Comparison of ENCODE assay signal across 12 cellular contexts in genomic region chr20:62377615-62378085, GRCh38. TPM values are rescaled to one million over a fixed set of nuclear protein-coding genes. Genes with fewer than 3 reads are reported as not detected.
DNase-seq lines count a peak whose midpoint lies in the region; ATAC-seq, FAIRE-seq and TF ChIP-seq lines count a peak whose summit lies in the region.
"Had no signal": no experiment of that assay in that cellular context is flagged by ENCODE, and none has a peak within 500 bp of the region (broad histone marks: within the 10 kb centered on the region; RNA-seq: fewer than 3 reads in every experiment).

No MANE protein-coding gene starts in this region.

- H3K23ac ChIP-seq in H1 (ENCODE audit: insufficient read length): no peak overlapping the region

- H2BK20ac ChIP-seq in H1 (ENCODE audit: low read length): 0 out of 2 replicates have a peak overlapping the region, but pooled peaks have one; percentile 40

- H4K8ac ChIP-seq in H1 (ENCODE audit: extremely low read depth, insufficient read depth, low read length): no peak overlapping the region; the same call in 1 of the 2 replicates

- in situ Hi-C loops in transverse colon (cut with MboI; ENCODE audit: low pct_ligation_motif_present in 1 of 4, low pct_unique_long_range_greater_than_20kb in 1 of 4, low sequenced_read_pairs in 3 of 4): no loop called here

- peak overlapping the region; percentile 88; the same call in 1 of the 2 replicates for H2BK5ac ChIP-seq in H1 (ENCODE audit: low read depth, low read length)

- no peak overlapping the region for H2AFZ ChIP-seq in H1 (ENCODE audit: low read length)

- no peaks in the 10 kb centered on the region for H3K79me2 ChIP-seq in H1 (ENCODE audit: control insufficient read depth in 1 of 2, insufficient read depth in 2 of 2, low read length in 2 of 2)

- peak overlapping the region; percentile 38 for H3K18ac ChIP-seq in H1 (ENCODE audit: extremely low read depth, low read length)

- intact Hi-C loops in lower lobe of right lung (cut with DNase I) (no loop called here), transverse colon (cut with DNase I; ENCODE audit: low total_unique reads) (loop anchor here (2.0 to 5.0 kb wide), 2 partner anchors 35 to 75 kb away; partner anchors contain the start of gene ADRM1)

- peak; percentile 13 to 14 for ATAC-seq in lower lobe of right lung

- no peaks in the 10 kb centered on the region; the same call in 1 of the 2 replicates for H3K9me3 ChIP-seq in NT2/D1 (ENCODE audit: insufficient read depth, low read length)
- no peaks in the 10 kb centered on the region for H3K9me3 ChIP-seq in H1 (ENCODE audit: insufficient read depth in 2 of 2, low read depth in 1 of 2, low read length in 1 of 2)
- H3K9me3 ChIP-seq in lower lobe of right lung: no peaks in the 10 kb centered on the region
- no peaks in the 10 kb centered on the region for H3K9me3 ChIP-seq in transverse colon

- no peak for TF ChIP-seq CTCF in H1 (IDR thresholded peaks at IDR 0.05; ENCODE audit: control extremely low read depth in 1 of 3, insufficient read depth in 1 of 3, low read depth in 1 of 3, low read length in 3 of 3)
- TF ChIP-seq CTCF in lower lobe of right lung (IDR thresholded peaks at IDR 0.05): no peak
- no peak for TF ChIP-seq CTCF in transverse colon (IDR thresholded peaks at IDR 0.05)

- H3K36me3 ChIP-seq in NT2/D1 (ENCODE audit: insufficient read depth, insufficient read length, low read length) (peaks cover 19% of the 10 kb centered on the region), H1 (ENCODE audit: control insufficient read depth in 2 of 4, insufficient read depth in 4 of 4, low read length in 3 of 4) (peaks cover 0 to 5% (median 2%) of the 10 kb centered on the region in 4 experiments; a peak in 4 of 8 replicates), lower lobe of right lung (no peaks in the 10 kb centered on the region), transverse colon (no peaks in the 10 kb centered on the region)

- H3K4me2 ChIP-seq in H1 (ENCODE audit: insufficient read depth in 1 of 2, low read depth in 2 of 2, low read length in 2 of 2): no peak overlapping the region

- H3K27ac ChIP-seq in H1 (ENCODE audit: low read depth, low read length) (peak overlapping the region; percentile 31; the same call in 1 of the 2 replicates), lower lobe of right lung (peak overlapping the region; percentile 53), transverse colon (peak overlapping the region; percentile 26 to 88 (median 77))

- TF ChIP-seq POLR2A in H1 (IDR thresholded peaks at IDR 0.05; ENCODE audit: control extremely low read depth in 1 of 2, low read depth in 2 of 2, low read length in 2 of 2): no peak
- no peak for TF ChIP-seq POLR2A in transverse colon (IDR thresholded peaks at IDR 0.05)
- no peak for TF ChIP-seq POLR2A in GM12892 (IDR thresholded peaks at IDR 0.05; ENCODE audit: low read depth, low read length)

- peaks cover 0 to 8% of the 10 kb centered on the region in 2 experiments for H4K20me1 ChIP-seq in H1 (replicated peaks in 1 of 2; ENCODE audit: control insufficient read depth in 1 of 2, insufficient read depth in 2 of 2, low read length in 2 of 2)

- no peak overlapping the region for H3K4me3 ChIP-seq in NT2/D1 (ENCODE audit: insufficient read length, low read depth)
- H3K4me3 ChIP-seq in H1 (ENCODE audit: extremely low read depth in 1 of 4, insufficient read depth in 2 of 4, low read depth in 3 of 4, low read length in 4 of 4): no peak overlapping the region
- H3K4me3 ChIP-seq in lower lobe of right lung: no peak overlapping the region
- H3K4me3 ChIP-seq in transverse colon: no peak overlapping the region

- H4K91ac ChIP-seq in H1 (replicated peaks; ENCODE audit: insufficient read length, low read length): peak overlapping the region; percentile 73

- peaks cover 5% of the 10 kb centered on the region; the same call in 1 of the 2 replicates for H3K23me2 ChIP-seq in H1 (ENCODE audit: low read depth, low read length)

- H2AK5ac ChIP-seq in H1 (ENCODE audit: low read depth, low read length): peak overlapping the region; percentile 75; the same call in 1 of the 2 replicates

- TF ChIP-seq EP300 in H1 (IDR thresholded peaks at IDR 0.05; ENCODE audit: borderline replicate concordance in 1 of 2, low read depth in 2 of 2, low read length in 2 of 2): no peak
- no peak for TF ChIP-seq EP300 in transverse colon (IDR thresholded peaks at IDR 0.05; ENCODE audit: low read depth)

- FAIRE-seq in H1 (lab: Jason Lieb, UNC): no peak
- FAIRE-seq in GM12892 (lab: Jason Lieb, UNC): no peak

- H3K4me1 ChIP-seq in NT2/D1 (ENCODE audit: insufficient read depth, insufficient read length) (peaks cover 38% of the 10 kb centered on the region), H1 (replicated peaks in 1 of 4; ENCODE audit: control insufficient read depth in 3 of 4, insufficient read depth in 4 of 4, low read length in 3 of 4) (peaks cover 0 to 30% (median 28%) of the 10 kb centered on the region in 4 experiments; a peak in 6 of 7 replicates), lower lobe of right lung (peaks cover 58% of the 10 kb centered on the region), transverse colon (peaks cover 25 to 44% (median 34%) of the 10 kb centered on the region in 4 donors)

- no peaks in the 10 kb centered on the region for H3K79me1 ChIP-seq in H1 (ENCODE audit: low read depth, low read length)

- DNase-seq in NT2/D1 (ENCODE audit: low read depth, low spot score): no peak
- no peak for DNase-seq in H1 (ENCODE audit: low read depth in 1 of 2, low spot score in 2 of 2)
- DNase-seq in lower lobe of right lung: no peak
- no peak for DNase-seq in transverse colon
- no peak for DNase-seq in SIG-M5 treated with dmso at 0.1 percent for 504 hours (lab: John Stamatoyannopoulos, UW; ENCODE audit: unreplicated experiment)
- no peak for DNase-seq in GM12892 (ENCODE audit: insufficient read length)
- DNase-seq in cerebellar cortex (ENCODE audit: low spot score): no peak
- DNase-seq: activated T-cell treated with anti-CD3 and anti-CD28 coated beads, Interleukin-2, amount 50 U/mL, for 1 hour; KG1; SHP77 treated with DMSO at 0.1 percent for 48 hours; stimulated activated CD8-positive, alpha-beta memory T cell treated with anti-CD3 and anti-CD28 coated beads, Interleukin-4, amount 100 ng/mL, for 48 hours had no signal

- H2BK120ac ChIP-seq in H1 (replicated peaks; ENCODE audit: low read depth, low read length): peak overlapping the region; percentile 95

- no peaks in the 10 kb centered on the region for H3K27me3 ChIP-seq in NT2/D1 (ENCODE audit: insufficient read depth, insufficient read length)
- no peaks in the 10 kb centered on the region for H3K27me3 ChIP-seq in H1 (replicated peaks in 1 of 4; ENCODE audit: control insufficient read depth in 3 of 4, extremely low read depth in 1 of 4, insufficient read depth in 3 of 4, low read length in 3 of 4)
- H3K27me3 ChIP-seq in lower lobe of right lung (ENCODE audit: low read depth): no peaks in the 10 kb centered on the region
- H3K27me3 ChIP-seq in transverse colon: peaks cover 1% of the 10 kb centered on the region

- H3K9ac ChIP-seq in NT2/D1 (ENCODE audit: insufficient read length, low read depth) (peak overlapping the region; percentile 36), H1 (replicated peaks in 1 of 4; ENCODE audit: extremely low read depth in 1 of 4, low read depth in 3 of 4, low read length in 3 of 4) (no peak overlapping the region)

- H2BK12ac ChIP-seq in H1 (ENCODE audit: low read depth, low read length): peak overlapping the region; percentile 90; the same call in 1 of the 2 replicates

- H2BK15ac ChIP-seq in H1 (ENCODE audit: low read length): peak overlapping the region; percentile 19; the same call in 1 of the 2 replicates

- POLR2A ChIA-PET in H1 (lab: Charles Lee; ENCODE audit: partially characterized antibody): interaction anchor here (0.8 to 10.7 kb wide), 9 partner anchors 9 to 81 kb away, joined by 3 to 213 read pairs (median 4); partner anchors contain the start of genes LAMA5 and RPS21

- H3K56ac ChIP-seq in H1 (replicated peaks; ENCODE audit: insufficient read length, low read depth, low read length): no peak overlapping the region

- 89% methylated on average over 12 of the region's 14 CpGs; no CpG with 5 or more reads in 1 of the 2 experiments for WGBS in H1 (ENCODE audit: extremely low coverage in 1 of 2, insufficient coverage in 1 of 2, insufficient read length in 1 of 2, insufficient replicate concordance in 2 of 2, low coverage in 1 of 2, low lambda C conversion rate in 2 of 2, missing lambda C conversion rate in 1 of 2), 2 experiments
- 56% methylated on average over 14 of the region's 14 CpGs; no CpG with 5 or more reads in 1 of the 2 donors for WGBS in transverse colon (ENCODE audit: low coverage in 1 of 2), 2 donors

- TF ChIP-seq RAD21 in H1 (IDR thresholded peaks at IDR 0.05 in 1 of 2, conservative IDR thresholded peaks at IDR 0.05 in 1 of 2; ENCODE audit: low read depth in 2 of 2, low read length in 2 of 2): no peak

- peak overlapping the region; percentile 18 for H3K14ac ChIP-seq in H1 (ENCODE audit: insufficient read length)

- peak overlapping the region; percentile 22 for H4K5ac ChIP-seq in H1 (ENCODE audit: insufficient read length, low read depth, low read length)

- no peak overlapping the region for H3K4ac ChIP-seq in H1 (replicated peaks; ENCODE audit: insufficient read length, low read depth, low read length)

- CTCF ChIA-PET in H1 (lab: Charles Lee; ENCODE audit: partially characterized antibody): interaction anchor here (0.9 to 14.1 kb wide), 6 partner anchors 9 to 286 kb away, joined by 3 to 212 read pairs (median 5); partner anchors contain the start of genes LAMA5 and RPS21

RNA-seq across cellular contexts. Expression of gene RPS21, which starts 9.3 kb away (rescaled TPM):
- total RNA-seq in H1 (2021; fragmentation: NEBNext Ultra II Directional; extraction: Animal tissue kit (Norgen Biotek cat#: 25700)): 1,787 and 1,829 TPM in 2 replicates
- 7,219 and 8,331 TPM in 2 replicates for polyA plus RNA-seq in H1 (2011; rRNA removed)
- 7,720 TPM for polyA plus RNA-seq in H1 (2011; cell fraction: cytosol; rRNA removed)
- 4,705 TPM for polyA plus RNA-seq in H1 (2011; cell fraction: nucleus; rRNA removed)
- polyA plus RNA-seq in H1 (2012, experiment 1 of 2): 4,429 to 5,604 TPM (median 4,871 TPM) in 4 replicates
- polyA plus RNA-seq in H1 (2012, experiment 2 of 2): 4,124 TPM
- 4,907 TPM for polyA plus RNA-seq in H1 (2013, experiment 1 of 2)
- polyA plus RNA-seq in H1 (2013, experiment 2 of 2): 4,204 TPM
- polyA minus RNA-seq in H1 (2011; rRNA and poly(A)+ RNA removed): 654 and 663 TPM in 2 replicates
- polyA minus RNA-seq in H1 (2011; cell fraction: cytosol; rRNA and poly(A)+ RNA removed): 718 TPM
- 1,108 TPM for polyA minus RNA-seq in H1 (2011; cell fraction: nucleus; rRNA and poly(A)+ RNA removed)
- total RNA-seq in lower lobe of right lung (1,104 TPM), transverse colon (1,000 to 10,000 TPM in 3 of 4 donors, 100 to 1,000 TPM in 1; 585 to 2,728 (median 1,375) TPM)
- 4,195 TPM for polyA plus RNA-seq in GM12892 (2012; ENCODE audit: missing spikeins)

RNA-seq across cellular contexts. Expression of gene LAMA5, which starts 10.5 kb away (rescaled TPM):
- total RNA-seq in H1 (2021; fragmentation: NEBNext Ultra II Directional; extraction: Animal tissue kit (Norgen Biotek cat#: 25700)): 210 and 225 TPM in 2 replicates
- polyA plus RNA-seq in H1 (2011; rRNA removed): 34.4 and 90.7 TPM in 2 replicates
- polyA plus RNA-seq in H1 (2011; cell fraction: cytosol; rRNA removed): 57.6 TPM
- polyA plus RNA-seq in H1 (2011; cell fraction: nucleus; rRNA removed): 648 TPM
- 136 to 235 TPM (median 223 TPM) in 4 replicates for polyA plus RNA-seq in H1 (2012, experiment 1 of 2)
- 130 TPM for polyA plus RNA-seq in H1 (2012, experiment 2 of 2)
- polyA plus RNA-seq in H1 (2013, experiment 1 of 2): 107 TPM
- 82.4 TPM for polyA plus RNA-seq in H1 (2013, experiment 2 of 2)
- 24.2 and 31.4 TPM in 2 replicates for polyA minus RNA-seq in H1 (2011; rRNA and poly(A)+ RNA removed)
- polyA minus RNA-seq in H1 (2011; cell fraction: cytosol; rRNA and poly(A)+ RNA removed): 70.1 TPM
- 212 TPM for polyA minus RNA-seq in H1 (2011; cell fraction: nucleus; rRNA and poly(A)+ RNA removed)
- total RNA-seq in lower lobe of right lung (282 TPM), transverse colon (100 to 1,000 TPM in 2 of 4 donors, 10 to 100 TPM in 2; 33.2 to 269 (median 91.3) TPM)
- 1.6 TPM for polyA plus RNA-seq in GM12892 (2012; ENCODE audit: missing spikeins)

RNA-seq across cellular contexts. Expression of gene CABLES2, which starts 29.4 kb away (rescaled TPM):
- total RNA-seq in H1 (2021; fragmentation: NEBNext Ultra II Directional; extraction: Animal tissue kit (Norgen Biotek cat#: 25700)): 8.0 TPM in 2 replicates
- polyA plus RNA-seq in H1 (2011; rRNA removed): 8.8 and 10.5 TPM in 2 replicates
- polyA plus RNA-seq in H1 (2011; cell fraction: cytosol; rRNA removed): 6.5 TPM
- 9.7 TPM for polyA plus RNA-seq in H1 (2011; cell fraction: nucleus; rRNA removed)
- 8.2 to 10.9 TPM (median 9.6 TPM) in 4 replicates for polyA plus RNA-seq in H1 (2012, experiment 1 of 2)
- polyA plus RNA-seq in H1 (2012, experiment 2 of 2): 7.4 TPM
- polyA plus RNA-seq in H1 (2013, experiment 1 of 2): 5.3 TPM
- 5.6 TPM for polyA plus RNA-seq in H1 (2013, experiment 2 of 2)
- polyA minus RNA-seq in H1 (2011; rRNA and poly(A)+ RNA removed): 5.2 and 5.7 TPM in 2 replicates
- 7.8 TPM for polyA minus RNA-seq in H1 (2011; cell fraction: cytosol; rRNA and poly(A)+ RNA removed)
- polyA minus RNA-seq in H1 (2011; cell fraction: nucleus; rRNA and poly(A)+ RNA removed): 4.3 TPM
- 4.5 TPM for total RNA-seq in lower lobe of right lung
- total RNA-seq in transverse colon: 10 to 100 TPM in 1 of 4 donors, 1 to 10 TPM in 3; 3.7 to 10.1 (median 8.5) TPM
- 6.3 TPM for polyA plus RNA-seq in GM12892 (2012; ENCODE audit: missing spikeins)

RNA-seq across cellular contexts. Expression of gene RBBP8NL, which starts 49.7 kb away (rescaled TPM):
- 0.43 and 0.59 TPM in 2 replicates for total RNA-seq in H1 (2021; fragmentation: NEBNext Ultra II Directional; extraction: Animal tissue kit (Norgen Biotek cat#: 25700))
- polyA plus RNA-seq in H1 (2011; rRNA removed): 0.48 and 0.88 TPM in 2 replicates
- polyA plus RNA-seq in H1 (2011; cell fraction: cytosol; rRNA removed): 0.75 TPM
- 1.4 TPM for polyA plus RNA-seq in H1 (2011; cell fraction: nucleus; rRNA removed)
- 0.55 to 1.1 TPM (median 0.65 TPM) in 4 replicates for polyA plus RNA-seq in H1 (2012, experiment 1 of 2)
- polyA plus RNA-seq in H1 (2012, experiment 2 of 2): 0.46 TPM
- 0.71 TPM for polyA plus RNA-seq in H1 (2013, experiment 1 of 2)
- 0.63 TPM for polyA plus RNA-seq in H1 (2013, experiment 2 of 2)
- 0.09 and 0.20 TPM in 2 replicates for polyA minus RNA-seq in H1 (2011; rRNA and poly(A)+ RNA removed)
- polyA minus RNA-seq in H1 (2011; cell fraction: cytosol; rRNA and poly(A)+ RNA removed): 1.4 TPM
- polyA minus RNA-seq in H1 (2011; cell fraction: nucleus; rRNA and poly(A)+ RNA removed): 1.9 TPM
- total RNA-seq in lower lobe of right lung (2.0 TPM), transverse colon (1 to 10 TPM in 3 of 4 donors, under 1 TPM in 1; 0.75 to 9.4 (median 4.3) TPM)
- not detected for polyA plus RNA-seq in GM12892 (2012; ENCODE audit: missing spikeins)
- total RNA-seq: natural killer cell treated with Interleukin-12 subunit alpha and Interleukin-12 subunit beta and Interleukin-15 and Interleukin-18, amount 100 ng/mL, for 72 hours had no signal
